Comparison of ENCODE assay signal across 9 cellular contexts in the genomic region with DNA sequence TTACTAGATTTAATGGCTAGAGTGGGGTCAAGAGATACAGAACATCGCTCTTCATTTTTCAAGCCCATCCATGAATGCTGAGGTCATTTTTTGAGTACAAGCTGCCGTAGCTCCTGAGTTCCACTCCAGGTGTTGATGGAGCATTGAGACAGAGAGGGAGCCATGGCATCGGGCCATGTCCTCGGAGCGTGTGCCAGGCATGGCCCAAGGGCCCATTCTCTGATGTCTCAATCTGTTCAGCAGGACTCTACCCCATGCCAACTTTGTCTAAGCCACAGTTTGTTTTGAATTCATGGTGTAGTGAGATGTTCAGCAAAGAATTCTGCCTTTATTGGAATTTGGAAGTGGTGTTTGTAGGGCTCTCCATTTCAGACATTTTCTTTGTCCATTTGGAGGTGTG.
"Had no signal": no experiment of that assay in that cellular context is flagged by ENCODE, and none has a peak within 500 bp of the region (broad histone marks: within the 10 kb centered on the region; RNA-seq: fewer than 3 reads in every experiment).

No MANE protein-coding gene starts in this region.

- ATAC-seq: activated T-cell treated with anti-CD3 and anti-CD28 coated beads, Interleukin-2, amount 50 U/mL, for 4 hours; natural killer cell; stimulated activated naive B cell treated with anti-CD40 and anti-IgM and Interleukin-4, amounts not matched to agents 10 μg/mL and 1 μg/mL and 100 μg/mL, for 72 hours had no signal

- H3K27me3 ChIP-seq: esophagus muscularis mucosa, sigmoid colon had no signal

- H3K27ac ChIP-seq: sigmoid colon had no signal

- H3K4me3 ChIP-seq: esophagus muscularis mucosa, sigmoid colon had no signal

- H3K9me3 ChIP-seq: esophagus muscularis mucosa, sigmoid colon had no signal

- DNase-seq: activated effector memory CD4-positive, alpha-beta T cell treated with anti-CD3 and anti-CD28 coated beads, Interleukin-2, amount 50 U/mL, for 16 hours; activated naive CD8-positive, alpha-beta T cell treated with anti-CD3 and anti-CD28 coated beads for 36 hours; activated T-cell treated with anti-CD3 and anti-CD28 coated beads, Interleukin-2, amount 50 U/mL, for 4 hours; head of caudate nucleus; natural killer cell; sigmoid colon; stimulated activated CD4-positive, alpha-beta T cell treated with anti-CD3 and anti-CD28 coated beads, Interleukin-2, amount 100 ng/mL, for 24 hours; stimulated activated naive B cell treated with anti-CD40 and anti-IgM and Interleukin-4, amounts not matched to agents 10 μg/mL and 1 μg/mL and 100 μg/mL, for 72 hours had no signal
